ENCODE assay signal across 24 cellular contexts in genomic region chr7:81560708-81561107, GRCh38.
"Had no signal": no experiment of that assay in that cellular context is flagged by ENCODE, and none has a peak within 500 bp of the region (broad histone marks: within the 10 kb centered on the region; RNA-seq: fewer than 3 reads in every experiment).

No MANE protein-coding gene starts in this region.

- H2AFZ ChIP-seq: neural progenitor cell, parathyroid adenoma had no signal

- H3K9ac ChIP-seq: neural progenitor cell, parathyroid adenoma had no signal

- H3K4me3 ChIP-seq: neural progenitor cell, ovary, psoas muscle, right lobe of liver, sigmoid colon, stomach, thoracic aorta, tibial artery, transverse colon, upper lobe of right lung, uterus had no signal

- H3K27ac ChIP-seq: neural progenitor cell, ovary, parathyroid adenoma, psoas muscle, right lobe of liver, sigmoid colon, stomach, thoracic aorta, tibial artery, transverse colon, upper lobe of right lung, uterus had no signal

- H3K79me2 ChIP-seq: parathyroid adenoma had no signal

- ATAC-seq: natural killer cell; psoas muscle; right cardiac atrium; right lobe of liver; stimulated activated effector memory CD8-positive, alpha-beta T cell treated with anti-CD3 and anti-CD28 coated beads, Interleukin-12 subunit alpha, Interleukin-12 subunit beta, amount 100 ng/mL, for 72 hours; stimulated activated naive B cell treated with anti-CD40 and anti-IgM and Interleukin-4, amounts not matched to agents 10 μg/mL and 1 μg/mL and 100 μg/mL, for 72 hours; upper lobe of right lung had no signal

- H3K27me3 ChIP-seq: neural progenitor cell, ovary, right lobe of liver, sigmoid colon, stomach, tibial artery, transverse colon, upper lobe of right lung, uterus had no signal

- H3K9me3 ChIP-seq: ovary, psoas muscle, right lobe of liver, sigmoid colon, stomach, thoracic aorta, tibial artery, transverse colon, upper lobe of right lung, uterus had no signal

- DNase-seq: natural killer cell; occipital lobe; ovary; posterior cingulate gyrus; psoas muscle; right cardiac atrium; right lobe of liver; sigmoid colon; small intestine; stimulated activated CD4-positive, alpha-beta T cell treated with anti-CD3 and anti-CD28 coated beads, Interleukin-15, amount 100 ng/mL, for 24 hours; stimulated activated CD4-positive, alpha-beta T cell treated with anti-CD3 and anti-CD28 coated beads, Interleukin-2, amount 100 ng/mL, for 24 hours; stimulated activated CD4-positive, alpha-beta T cell treated with anti-CD3 and anti-CD28 coated beads, Interleukin-2, amount 100 ng/mL, for 48 hours; stimulated activated CD4-positive, alpha-beta T cell treated with anti-CD3 and anti-CD28 coated beads, Interleukin-4, amount 100 ng/mL, for 24 hours; stimulated activated naive B cell treated with anti-CD40 and anti-IgM and Interleukin-4, amounts not matched to agents 10 μg/mL and 1 μg/mL and 100 μg/mL, for 72 hours; stimulated activated naive CD4-positive, alpha-beta T cell treated with Interleukin-2 at 50 U/mL for 16 hours; stomach; tibial artery; transverse colon; upper lobe of right lung; uterus had no signal

- H3K4me2 ChIP-seq: neural progenitor cell had no signal

- H3K4me1 ChIP-seq: neural progenitor cell, parathyroid adenoma, psoas muscle, right lobe of liver, sigmoid colon, stomach, tibial artery, transverse colon, upper lobe of right lung, uterus had no signal

- H3K36me3 ChIP-seq: neural progenitor cell, ovary, right lobe of liver, sigmoid colon, stomach, thoracic aorta, tibial artery, transverse colon, upper lobe of right lung, uterus had no signal
